ENCODE assay signal across 14 cellular contexts in the genomic region with DNA sequence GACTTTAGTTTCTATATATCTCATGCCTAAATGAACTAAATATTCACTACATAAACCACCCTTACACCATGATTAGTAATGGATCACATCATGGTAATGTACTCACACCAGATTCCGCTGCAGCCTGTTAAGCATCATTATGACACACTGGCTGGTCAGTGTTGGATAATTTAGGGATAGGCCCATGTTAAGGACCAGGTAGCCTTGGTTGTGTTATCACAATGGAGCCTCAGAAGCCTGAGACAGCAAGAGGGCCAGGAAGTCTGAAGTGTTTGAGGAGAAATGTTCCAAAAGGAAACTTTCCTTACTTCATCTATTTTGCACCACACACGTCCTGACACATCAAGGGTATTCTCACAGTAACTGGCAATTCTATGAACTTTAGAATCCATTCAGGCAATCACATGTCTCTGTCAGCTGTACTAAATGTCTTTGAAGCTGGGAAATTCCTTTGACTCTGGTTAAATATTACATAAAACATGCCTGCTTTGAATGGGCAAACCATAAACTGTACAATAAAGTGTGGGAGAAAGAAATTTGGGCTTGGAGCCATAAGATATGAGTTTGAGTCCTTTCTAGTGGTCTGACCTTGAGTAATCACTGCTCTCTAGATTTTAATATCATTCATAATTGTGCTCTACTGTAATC.
A peak's percentile ranks its signal among the peaks of the same experiment; 100 is the strongest.
DNase-seq lines count a peak whose midpoint lies in the region; ATAC-seq and TF ChIP-seq lines count a peak whose summit lies in the region.
"Had no signal": no experiment of that assay in that cellular context is flagged by ENCODE, and none has a peak within 500 bp of the region (broad histone marks: within the 10 kb centered on the region; RNA-seq: fewer than 3 reads in every experiment).

No MANE protein-coding gene starts in this region.

- WGBS in body of pancreas, 2 donors = 37 to 50% methylated on average over 2 of the region's 2 CpGs

- H3K9me3 Mint-ChIP-seq in activated naive CD4-positive, alpha-beta T cell treated with anti-CD3 and anti-CD28 coated beads, Interleukin-2, amount 50 U/mL, for 72 hours = no peaks in the 10 kb centered on the region
- no peaks in the 10 kb centered on the region for H3K9me3 Mint-ChIP-seq in stimulated activated effector memory CD8-positive, alpha-beta T cell treated with anti-CD3 and anti-CD28 coated beads, Interleukin-12 subunit alpha, Interleukin-12 subunit beta, amount 100 ng/mL, for 72 hours

- DNase-seq in activated naive CD4-positive, alpha-beta T cell treated with anti-CD3 and anti-CD28 coated beads, Interleukin-2, amount 50 U/mL, for 72 hours (ENCODE audit: low spot score in 2 of 2) = no peak
- no peak for DNase-seq in activated naive CD4-positive, alpha-beta T cell treated with anti-CD3 and anti-CD28 coated beads, Interleukin-2, amount 50 U/mL, for 16 hours
- DNase-seq in body of pancreas (peak in 1 of 4 donors; percentile 18), left colon (no peak), T1000 (lab: John Stamatoyannopoulos, UW) (no peak)
- DNase-seq in stimulated activated effector memory CD8-positive, alpha-beta T cell treated with anti-CD3 and anti-CD28 coated beads, Interleukin-12 subunit alpha, Interleukin-12 subunit beta, amount 100 ng/mL, for 72 hours (ENCODE audit: low spot score in 2 of 2) = no peak
- DNase-seq in stimulated activated CD4-positive, alpha-beta T cell treated with anti-CD3 and anti-CD28 coated beads, Interleukin-4, amount 100 ng/mL, for 1 hour = no peak
- DNase-seq in activated CD8-positive, alpha-beta memory T cell treated with anti-CD3 and anti-CD28 coated beads, Interleukin-2, amount 50 U/mL, for 48 hours = no peak
- DNase-seq: activated naive CD8-positive, alpha-beta T cell treated with anti-CD3 and anti-CD28 coated beads, Interleukin-2, amount 10 ng/mL, durations not matched to agents 7 days and 5 days; effector CD8-positive, alpha-beta T cell; GDM1; hypothalamus; NCI-H69 had no signal

- peak overlapping the region; percentile 62 to 82 (median 70) for H3K27ac ChIP-seq in body of pancreas
- H3K27ac ChIP-seq: neural progenitor cell had no signal

- ATAC-seq in activated naive CD4-positive, alpha-beta T cell treated with anti-CD3 and anti-CD28 coated beads, Interleukin-2, amount 50 U/mL, for 72 hours = peak; percentile 48 to 84
- ATAC-seq in body of pancreas (peak; percentile 88), left colon (peak; percentile 84)
- peak; percentile 89 for ATAC-seq in stimulated activated effector memory CD8-positive, alpha-beta T cell treated with anti-CD3 and anti-CD28 coated beads, Interleukin-12 subunit alpha, Interleukin-12 subunit beta, amount 100 ng/mL, for 72 hours

- H3K27ac Mint-ChIP-seq in activated naive CD4-positive, alpha-beta T cell treated with anti-CD3 and anti-CD28 coated beads, Interleukin-2, amount 50 U/mL, for 72 hours = no peak overlapping the region
- peak overlapping the region; percentile 63 for H3K27ac Mint-ChIP-seq in stimulated activated effector memory CD8-positive, alpha-beta T cell treated with anti-CD3 and anti-CD28 coated beads, Interleukin-12 subunit alpha, Interleukin-12 subunit beta, amount 100 ng/mL, for 72 hours
- H3K27ac Mint-ChIP-seq: neural progenitor cell had no signal

- TF ChIP-seq CTCF in body of pancreas (IDR thresholded peaks at IDR 0.05) = no peak

- H3K36me3 ChIP-seq in body of pancreas (replicated peaks in 1 of 2; ENCODE audit: insufficient read depth in 1 of 2, low read depth in 2 of 2) = no peaks in the 10 kb centered on the region
- H3K36me3 ChIP-seq: neural progenitor cell had no signal

- H3K4me1 Mint-ChIP-seq in stimulated activated effector memory CD8-positive, alpha-beta T cell treated with anti-CD3 and anti-CD28 coated beads, Interleukin-12 subunit alpha, Interleukin-12 subunit beta, amount 100 ng/mL, for 72 hours = peaks cover 19% of the 10 kb centered on the region

- no peaks in the 10 kb centered on the region for H3K27me3 ChIP-seq in body of pancreas
- H3K27me3 ChIP-seq: neural progenitor cell had no signal

- no peak for TF ChIP-seq POLR2A in body of pancreas (IDR thresholded peaks at IDR 0.05)

- no peaks in the 10 kb centered on the region for H3K9me3 ChIP-seq in body of pancreas

- intact Hi-C loops in body of pancreas (cut with DNase I) (no loop called here), left colon (cut with DNase I, micrococcal nuclease) (no loop called here)

- peaks cover 37% of the 10 kb centered on the region for H3K4me1 ChIP-seq in body of pancreas

- H3K4me3 ChIP-seq in body of pancreas = no peak overlapping the region
- H3K4me3 ChIP-seq: neural progenitor cell had no signal

- H3K36me3 Mint-ChIP-seq in activated naive CD4-positive, alpha-beta T cell treated with anti-CD3 and anti-CD28 coated beads, Interleukin-2, amount 50 U/mL, for 72 hours = no peaks in the 10 kb centered on the region
- H3K36me3 Mint-ChIP-seq in stimulated activated effector memory CD8-positive, alpha-beta T cell treated with anti-CD3 and anti-CD28 coated beads, Interleukin-12 subunit alpha, Interleukin-12 subunit beta, amount 100 ng/mL, for 72 hours = no peaks in the 10 kb centered on the region
- H3K36me3 Mint-ChIP-seq: activated naive CD8-positive, alpha-beta T cell treated with anti-CD3 and anti-CD28 coated beads, Interleukin-2, amount 10 ng/mL, durations not matched to agents 7 days and 5 days; neural progenitor cell had no signal

- peak overlapping the region; percentile 21 for H3K4me3 Mint-ChIP-seq in stimulated activated effector memory CD8-positive, alpha-beta T cell treated with anti-CD3 and anti-CD28 coated beads, Interleukin-12 subunit alpha, Interleukin-12 subunit beta, amount 100 ng/mL, for 72 hours
- H3K4me3 Mint-ChIP-seq: activated naive CD8-positive, alpha-beta T cell treated with anti-CD3 and anti-CD28 coated beads, Interleukin-2, amount 10 ng/mL, durations not matched to agents 7 days and 5 days; neural progenitor cell had no signal
